Comparison of ENCODE assay signal across 13 cellular contexts in genomic region chr1:190759807-190760206, GRCh38.
DNase-seq lines count a peak whose midpoint lies in the region; ATAC-seq and TF ChIP-seq lines count a peak whose summit lies in the region.
"Had no signal": no experiment of that assay in that cellular context is flagged by ENCODE, and none has a peak within 500 bp of the region (broad histone marks: within the 10 kb centered on the region; RNA-seq: fewer than 3 reads in every experiment).

No MANE protein-coding gene starts in this region.

- ATAC-seq in GM18868 (IDR thresholded peaks at IDR 0.05; ENCODE audit: unreplicated experiment): peak; percentile 99
- peak; percentile 98 for ATAC-seq in HG02588 (IDR thresholded peaks at IDR 0.05; ENCODE audit: unreplicated experiment)
- peak; percentile 78 for ATAC-seq in HG03457 (IDR thresholded peaks at IDR 0.05; ENCODE audit: unreplicated experiment)
- ATAC-seq in central memory CD8-positive, alpha-beta T cell (replicated peaks; ENCODE audit: extremely low read depth, poor library complexity, severe bottlenecking): peak; percentile 32
- ATAC-seq in omental fat pad (ENCODE audit: low FRiP score): no peak
- ATAC-seq: activated T-helper 17 cell treated with anti-CD3 and anti-CD28 coated beads, Interleukin-2, amount 50 U/mL, for 72 hours had no signal

- H3K27ac Mint-ChIP-seq in central memory CD8-positive, alpha-beta T cell (ENCODE audit: low read depth): no peak overlapping the region
- H3K27ac Mint-ChIP-seq: activated T-helper 17 cell treated with anti-CD3 and anti-CD28 coated beads, Interleukin-2, amount 50 U/mL, for 72 hours had no signal

- H3K9me3 Mint-ChIP-seq in central memory CD8-positive, alpha-beta T cell: peaks cover 5% of the 10 kb centered on the region

- no peaks in the 10 kb centered on the region for H3K27me3 Mint-ChIP-seq in central memory CD8-positive, alpha-beta T cell
- H3K27me3 Mint-ChIP-seq: activated T-helper 17 cell treated with anti-CD3 and anti-CD28 coated beads, Interleukin-2, amount 50 U/mL, for 72 hours had no signal

- no peak overlapping the region for H3K4me3 Mint-ChIP-seq in central memory CD8-positive, alpha-beta T cell
- H3K4me3 Mint-ChIP-seq: activated T-helper 17 cell treated with anti-CD3 and anti-CD28 coated beads, Interleukin-2, amount 50 U/mL, for 72 hours had no signal

- no peak for DNase-seq in central memory CD8-positive, alpha-beta T cell (ENCODE audit: low spot score in 2 of 2)
- no peak for DNase-seq in stimulated activated CD4-positive, alpha-beta T cell treated with anti-CD3 and anti-CD28 coated beads, Interleukin-4, amount 100 ng/mL, for 4 hours
- DNase-seq in mesenteric fat pad (ENCODE audit: low spot score): no peak
- DNase-seq in omental fat pad (ENCODE audit: low spot score): no peak
- no peak for DNase-seq in NCI-H69 (lab: John Stamatoyannopoulos, UW)
- DNase-seq: Calu3, KG1, midbrain, NCI-H524 had no signal

- H3K36me3 Mint-ChIP-seq in central memory CD8-positive, alpha-beta T cell (ENCODE audit: insufficient read depth): no peaks in the 10 kb centered on the region

- TF ChIP-seq CTCF in omental fat pad (IDR thresholded peaks at IDR 0.05): no peak

- no peaks in the 10 kb centered on the region for H3K4me1 Mint-ChIP-seq in central memory CD8-positive, alpha-beta T cell
- H3K4me1 Mint-ChIP-seq: activated T-helper 17 cell treated with anti-CD3 and anti-CD28 coated beads, Interleukin-2, amount 50 U/mL, for 72 hours had no signal
